Comparison of ENCODE assay signal across 12 cellular contexts in the genomic region with DNA sequence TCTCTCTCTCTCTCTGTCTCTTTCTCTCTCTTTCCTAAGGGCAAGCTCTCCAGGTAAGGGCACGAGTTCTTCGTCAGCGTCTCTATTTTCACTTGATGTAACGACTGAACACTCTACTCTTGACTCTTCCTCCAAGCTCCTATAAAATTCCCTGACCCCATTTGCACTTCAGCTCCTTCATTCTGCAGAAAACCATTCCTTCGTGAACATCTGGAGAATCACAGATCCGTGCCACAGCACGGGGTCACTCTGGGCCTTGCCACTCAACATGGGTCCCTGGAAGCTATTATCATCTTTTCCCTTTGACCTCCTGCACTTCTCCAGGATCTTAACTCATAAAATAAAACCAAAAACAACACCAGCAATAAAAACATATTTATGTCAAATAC.
DNase-seq lines count a peak whose midpoint lies in the region; ATAC-seq and TF ChIP-seq lines count a peak whose summit lies in the region.
"Had no signal": no experiment of that assay in that cellular context is flagged by ENCODE, and none has a peak within 500 bp of the region (broad histone marks: within the 10 kb centered on the region; RNA-seq: fewer than 3 reads in every experiment).

No MANE protein-coding gene starts in this region.

- H3K36me3 Mint-ChIP-seq in osteocyte (ENCODE audit: unreplicated experiment) = no peaks in the 10 kb centered on the region
- H3K36me3 Mint-ChIP-seq in activated CD4-positive, alpha-beta T cell treated with anti-CD3 and anti-CD28 coated beads, Interleukin-2, amount 10 ng/mL, durations not matched to agents 7 days and 5 days (ENCODE audit: low read depth) = no peaks in the 10 kb centered on the region
- H3K36me3 Mint-ChIP-seq: activated CD4-positive, alpha-beta memory T cell treated with anti-CD3 and anti-CD28 coated beads for 36 hours had no signal

- peak overlapping the region; percentile 65 for H3K4me3 Mint-ChIP-seq in osteocyte (ENCODE audit: unreplicated experiment)
- no peak overlapping the region for H3K4me3 Mint-ChIP-seq in activated CD4-positive, alpha-beta T cell treated with anti-CD3 and anti-CD28 coated beads, Interleukin-2, amount 10 ng/mL, durations not matched to agents 7 days and 5 days
- H3K4me3 Mint-ChIP-seq: activated CD4-positive, alpha-beta memory T cell treated with anti-CD3 and anti-CD28 coated beads for 36 hours had no signal

- TF ChIP-seq CTCF in BE2C (IDR thresholded peaks at IDR 0.05; ENCODE audit: low read depth, low read length) (no peak), OCI-LY7 (conservative IDR thresholded peaks at IDR 0.05; ENCODE audit: low read length) (no peak), esophagus squamous epithelium (IDR thresholded peaks at IDR 0.05) (no peak), osteocyte (IDR thresholded peaks at IDR 0.05) (no peak)

- no peaks in the 10 kb centered on the region for H3K79me2 ChIP-seq in OCI-LY7 (ENCODE audit: insufficient read depth, low read depth, low read length)

- H3K27ac Mint-ChIP-seq in osteocyte (ENCODE audit: unreplicated experiment) = peak overlapping the region; percentile 91
- no peak overlapping the region for H3K27ac Mint-ChIP-seq in activated CD4-positive, alpha-beta T cell treated with anti-CD3 and anti-CD28 coated beads, Interleukin-2, amount 10 ng/mL, durations not matched to agents 7 days and 5 days
- H3K27ac Mint-ChIP-seq: activated CD4-positive, alpha-beta memory T cell treated with anti-CD3 and anti-CD28 coated beads for 36 hours had no signal

- intact Hi-C loops in OCI-LY7 (cut with micrococcal nuclease; ENCODE audit: unreplicated experiment) (loop anchor here (10.0 kb wide), 1 partner anchor 338 kb away; the partner anchor contains the start of gene SCFD2), esophagus squamous epithelium (cut with DNase I) (no loop called here)

- H3K27me3 Mint-ChIP-seq in osteocyte (ENCODE audit: unreplicated experiment) = no peaks in the 10 kb centered on the region
- peaks cover 3% of the 10 kb centered on the region for H3K27me3 Mint-ChIP-seq in activated CD4-positive, alpha-beta T cell treated with anti-CD3 and anti-CD28 coated beads, Interleukin-2, amount 10 ng/mL, durations not matched to agents 7 days and 5 days

- no peaks in the 10 kb centered on the region for H3K27me3 ChIP-seq in BE2C
- no peaks in the 10 kb centered on the region for H3K27me3 ChIP-seq in esophagus squamous epithelium

- no peaks in the 10 kb centered on the region for H3K9me3 ChIP-seq in BE2C
- peaks cover 5% of the 10 kb centered on the region; the same call in 1 of the 2 replicates for H3K9me3 ChIP-seq in OCI-LY7 (ENCODE audit: low read length)
- H3K9me3 ChIP-seq in esophagus squamous epithelium = no peaks in the 10 kb centered on the region
- H3K9me3 ChIP-seq: Caco-2 had no signal

- H2AFZ ChIP-seq in OCI-LY7 (ENCODE audit: low read length) = peak overlapping the region; percentile 92

- H3K9me2 ChIP-seq in OCI-LY7 (ENCODE audit: insufficient read depth, low read length) = no peaks in the 10 kb centered on the region

- H3K4me1 Mint-ChIP-seq in osteocyte (ENCODE audit: unreplicated experiment) = peaks cover 47% of the 10 kb centered on the region
- H3K4me1 Mint-ChIP-seq in activated CD4-positive, alpha-beta T cell treated with anti-CD3 and anti-CD28 coated beads, Interleukin-2, amount 10 ng/mL, durations not matched to agents 7 days and 5 days = peaks cover 13% of the 10 kb centered on the region

- H3K4me2 ChIP-seq in OCI-LY7 (ENCODE audit: low read length) = peak overlapping the region; percentile 76

- H3K4me3 ChIP-seq in BE2C (ENCODE audit: low read depth, low read length) = peak overlapping the region; percentile 49
- H3K4me3 ChIP-seq in OCI-LY7 (ENCODE audit: low read depth, low read length, poor library complexity, severe bottlenecking) = peak overlapping the region; percentile 59
- H3K4me3 ChIP-seq in esophagus squamous epithelium = no peak overlapping the region

- H3K9me3 Mint-ChIP-seq in osteocyte (ENCODE audit: unreplicated experiment) = no peaks in the 10 kb centered on the region
- peaks cover 2% of the 10 kb centered on the region for H3K9me3 Mint-ChIP-seq in activated CD4-positive, alpha-beta T cell treated with anti-CD3 and anti-CD28 coated beads, Interleukin-2, amount 10 ng/mL, durations not matched to agents 7 days and 5 days
- H3K9me3 Mint-ChIP-seq: activated CD4-positive, alpha-beta memory T cell treated with anti-CD3 and anti-CD28 coated beads for 36 hours had no signal

- WGBS in esophagus squamous epithelium, 2 donors = 62 to 66% methylated on average over 7 of the region's 7 CpGs

- no TSS peak for BruUV-seq in OCI-LY7 (replicated peaks; lab: Mats Ljungman, UMichigan)

- CTCF ChIA-PET in OCI-LY7 (lab: Charles Lee; ENCODE audit: unreplicated experiment) = interaction anchor here (0.7 to 2.6 kb wide), 4 partner anchors 40 to 531 kb away, joined by 3 to 11 read pairs (median 4); no protein-coding TSS in a partner anchor
- CTCF ChIA-PET in activated CD4-positive, alpha-beta T cell treated with anti-CD3 and anti-CD28 coated beads, Interleukin-2, amount 10 ng/mL, durations not matched to agents 7 days and 5 days (lab: Charles Lee) = no interaction called here

- no peaks in the 10 kb centered on the region for H4K20me1 ChIP-seq in OCI-LY7 (ENCODE audit: insufficient read depth, low read length)

- POLR2A ChIA-PET in OCI-LY7 (lab: Charles Lee) = interaction anchor here (0.8 to 3.0 kb wide), 5 partner anchors 9 to 107 kb away, joined by 3 to 13 read pairs (median 5); no protein-coding TSS in a partner anchor
- POLR2A ChIA-PET in activated CD4-positive, alpha-beta T cell treated with anti-CD3 and anti-CD28 coated beads, Interleukin-2, amount 10 ng/mL, durations not matched to agents 7 days and 5 days (lab: Charles Lee) = no interaction called here

- no peak for ATAC-seq in HG03196 (IDR thresholded peaks at IDR 0.05; ENCODE audit: unreplicated experiment)

- H3K4me1 ChIP-seq in BE2C (peaks cover 24% of the 10 kb centered on the region), OCI-LY7 (ENCODE audit: insufficient read depth, low read length, poor library complexity, severe bottlenecking) (peaks cover 53% of the 10 kb centered on the region), esophagus squamous epithelium (peaks cover 14 to 33% (median 14%) of the 10 kb centered on the region in 3 donors)
- H3K4me1 ChIP-seq: Caco-2 had no signal

- DNase-seq in BE2C = no peak
- DNase-seq in OCI-LY7 (ENCODE audit: low spot score) = no peak
- no peak for DNase-seq in esophagus squamous epithelium (lab: John Stamatoyannopoulos, UW)
- DNase-seq in osteocyte (ENCODE audit: extremely low spot score, unreplicated experiment) = no peak
- no peak for DNase-seq in EL
- no peak for DNase-seq in GOT3 (lab: John Stamatoyannopoulos, UW)
- DNase-seq in activated CD4-positive, alpha-beta T cell treated with anti-CD3 and anti-CD28 coated beads, Interleukin-2, amount 10 ng/mL, durations not matched to agents 7 days and 5 days = no peak
- DNase-seq: activated CD4-positive, alpha-beta memory T cell treated with anti-CD3 and anti-CD28 coated beads for 36 hours; Caco-2; NCI-H1048; OCI-M1 had no signal

- H3K27ac ChIP-seq in OCI-LY7 (ENCODE audit: low read depth, low read length, poor library complexity, severe bottlenecking) (peak overlapping the region; percentile 74), esophagus squamous epithelium (peak overlapping the region; percentile 15 to 79 (median 71))

- no peaks in the 10 kb centered on the region for H3K36me3 ChIP-seq in BE2C
- H3K36me3 ChIP-seq in OCI-LY7 (ENCODE audit: insufficient read depth, low read length) = no peaks in the 10 kb centered on the region
- H3K36me3 ChIP-seq in esophagus squamous epithelium = no peaks in the 10 kb centered on the region

- no peak for TF ChIP-seq POLR2A in esophagus squamous epithelium (IDR thresholded peaks at IDR 0.05)

Comparison
In these comparisons a context has a peak if more than half of its experiments do, and no peak if none do; other contexts are left out.
1. H3K4me3 ChIP-seq: peak in BE2C (single experiment) and OCI-LY7 (single experiment); none in esophagus squamous epithelium (0 of 4).